In genomic region chr5:159915913-159916840, GRCh38 we compare ENCODE assay signal across 9 cellular contexts. TPM values are rescaled to one million over a fixed set of nuclear protein-coding genes. Genes with fewer than 3 reads are reported as not detected.
DNase-seq lines count a peak whose midpoint lies in the region; ATAC-seq, FAIRE-seq and TF ChIP-seq lines count a peak whose summit lies in the region.
"Had no signal": no experiment of that assay in that cellular context is flagged by ENCODE, and none has a peak within 500 bp of the region (broad histone marks: within the 10 kb centered on the region; RNA-seq: fewer than 3 reads in every experiment).

ADRA1B (plus strand) TSS chr5:159916482; CDS start chr5:159916906, 424 bp downstream.

- 4% methylated on average over 49 of the region's 81 CpGs; no CpG with 5 or more reads in 1 of the 2 donors for WGBS in transverse colon (ENCODE audit: low coverage in 1 of 2), 2 donors

- TF ChIP-seq POLR2A in H54 (IDR thresholded peaks at IDR 0.05; ENCODE audit: low read depth, low read length) = peak; percentile 31; the same call in 1 of the 2 replicates
- TF ChIP-seq POLR2A in transverse colon (IDR thresholded peaks at IDR 0.05) = no peak

- intact Hi-C loops in transverse colon (cut with DNase I; ENCODE audit: low total_unique reads) = no loop called here

- no peak for FAIRE-seq in H54 (lab: Jason Lieb, UNC)

- H3K9me3 ChIP-seq in transverse colon = no peaks in the 10 kb centered on the region

- DNase-seq in Caki2 (ENCODE audit: low read depth) = peak; percentile 82
- DNase-seq in H54 (ENCODE audit: insufficient read length, low spot score) = peak; percentile 69
- peak; percentile 51 for DNase-seq in NOMO-1 treated with dmso at 0.1 percent for 144 hours (lab: John Stamatoyannopoulos, UW; ENCODE audit: unreplicated experiment)
- peak; percentile 38 for DNase-seq in activated gamma-delta T cell treated with Interleukin-2 at 50 U/mL for 16 hours
- peak; percentile 33 for DNase-seq in globus pallidus (ENCODE audit: low spot score)
- DNase-seq in omental fat pad (ENCODE audit: low spot score) = no peak
- DNase-seq in transverse colon = peak; percentile 76

- peak in 2 of 3 donors; percentile 9 to 54 for TF ChIP-seq CTCF in omental fat pad (IDR thresholded peaks at IDR 0.05)
- peak in 4 of 5 experiments; percentile 11 to 57 (median 45) for TF ChIP-seq CTCF in transverse colon (IDR thresholded peaks at IDR 0.05)

- H3K4me1 ChIP-seq in transverse colon = peaks cover 0 to 27% (median 10%) of the 10 kb centered on the region in 4 donors

- H3K27me3 ChIP-seq in transverse colon = peaks cover 19% of the 10 kb centered on the region

- H3K27ac ChIP-seq in transverse colon = peak within 1 kb of the TSS in 3 of 4 donors; percentile 5 to 36 (median 7)

- H3K4me3 ChIP-seq in transverse colon = peak within 1 kb of the TSS in 3 of 4 donors; percentile 31 to 52 (median 45)

- in situ Hi-C loops in Caki2 (cut with HindIII; ENCODE audit: low pct_unique_long_range_greater_than_20kb, low sequenced_read_pairs) (loop anchor here (25.0 kb wide), 1 partner anchor 479 kb away; no protein-coding TSS in a partner anchor), transverse colon (cut with MboI; ENCODE audit: low pct_ligation_motif_present in 1 of 4, low pct_unique_long_range_greater_than_20kb in 1 of 4, low sequenced_read_pairs in 3 of 4) (loop anchor here in 1 of 4 donors (10.0 kb wide), 1 partner anchor 471 kb away; no protein-coding TSS in a partner anchor)

- peak; percentile 76 for ATAC-seq in omental fat pad (ENCODE audit: low FRiP score)
- ATAC-seq in HG03025 (IDR thresholded peaks at IDR 0.05; ENCODE audit: low FRiP score, unreplicated experiment) = no peak

- no peaks in the 10 kb centered on the region for H3K36me3 ChIP-seq in transverse colon

- TF ChIP-seq EP300 in transverse colon (IDR thresholded peaks at IDR 0.05; ENCODE audit: low read depth) = no peak

RNA-seq across cellular contexts. Expression of gene ADRA1B, which starts in this region (rescaled TPM):
- total RNA-seq in Caki2 (2014; rRNA removed; shearing (Covaris generic); ENCODE audit: low replicate concordance) = 25.0 and 28.4 TPM in 2 replicates
- total RNA-seq in omental fat pad (10 to 100 TPM in 1 of 4 donors, 1 to 10 TPM in 3; 1.6 to 13.1 (median 7.5) TPM), transverse colon (1 to 10 TPM; 2.9 to 9.0 (median 5.0) TPM)
- total RNA-seq: T-helper 1 cell treated with Interleukin-12 subunit alpha and Interleukin-12 subunit beta and Interleukin-4 antibody, amounts not matched to agents 30 ng/mL and 1 ng/mL, for 36 hours had no signal
